Comparison of ENCODE assay signal across 11 cellular contexts in genomic region chr3:177335728-177336127, GRCh38.
A peak's percentile ranks its signal among the peaks of the same experiment; 100 is the strongest.
DNase-seq lines count a peak whose midpoint lies in the region; TF ChIP-seq lines count a peak whose summit lies in the region.
"Had no signal": no experiment of that assay in that cellular context is flagged by ENCODE, and none has a peak within 500 bp of the region (broad histone marks: within the 10 kb centered on the region; RNA-seq: fewer than 3 reads in every experiment).

No MANE protein-coding gene starts in this region.

- H3K4me3 ChIP-seq in NB4 (ENCODE audit: low read depth, low read length) = no peak overlapping the region
- no peak overlapping the region for H3K4me3 ChIP-seq in cardiac fibroblast (replicated peaks in 1 of 2; ENCODE audit: low read depth in 2 of 2, low read length in 2 of 2)
- H3K4me3 ChIP-seq: SJCRH30 had no signal

- H3K4me1 Mint-ChIP-seq in CD14-positive monocyte (peaks cover 82% of the 10 kb centered on the region), nephron (peaks cover 71% of the 10 kb centered on the region)

- DNase-seq in CD14-positive monocyte (ENCODE audit: low spot score) (no peak), NB4 (ENCODE audit: low read depth) (peak; percentile 79), cardiac fibroblast (ENCODE audit: low read depth in 2 of 2) (peak; percentile 38 to 56), T-helper 1 cell (no peak), hippocampal formation (lab: John Stamatoyannopoulos, UW) (no peak), NCI-H345 (lab: John Stamatoyannopoulos, UW) (no peak)
- no peak for DNase-seq in stimulated activated naive CD4-positive, alpha-beta T cell treated with Interleukin-2 at 50 U/mL for 16 hours (lab: John Stamatoyannopoulos, UW)
- DNase-seq: stimulated activated CD4-positive, alpha-beta T cell treated with anti-CD3 and anti-CD28 coated beads, Interleukin-15, amount 100 ng/mL, for 24 hours had no signal

- H3K27me3 Mint-ChIP-seq in CD14-positive monocyte (ENCODE audit: low read depth in 3 of 3) = no peaks in the 10 kb centered on the region
- no peaks in the 10 kb centered on the region for H3K27me3 Mint-ChIP-seq in nephron (ENCODE audit: low read depth)
- H3K27me3 Mint-ChIP-seq: memory B cell had no signal

- H3K27ac Mint-ChIP-seq in CD14-positive monocyte (peak overlapping the region in 5 of 7 donors; percentile 5 to 79 (median 64)), nephron (peak overlapping the region; percentile 16 to 42 (median 21))
- H3K27ac Mint-ChIP-seq: memory B cell had no signal

- TF ChIP-seq CTCF in CD14-positive monocyte (IDR thresholded peaks at IDR 0.05) = no peak
- TF ChIP-seq CTCF in NB4 (IDR thresholded peaks at IDR 0.05; ENCODE audit: low read depth, low read length) = no peak
- no peak for TF ChIP-seq CTCF in cardiac fibroblast (IDR thresholded peaks at IDR 0.05; ENCODE audit: low read depth, low read length)
- TF ChIP-seq CTCF in nephron (IDR thresholded peaks at IDR 0.05; ENCODE audit: unreplicated experiment in 3 of 3) = no peak

- H3K4me3 Mint-ChIP-seq in CD14-positive monocyte (peak overlapping the region in 1 of 2 donors; percentile 24), nephron (no peak overlapping the region)
- H3K4me3 Mint-ChIP-seq: memory B cell had no signal

- H3K36me3 Mint-ChIP-seq in CD14-positive monocyte (peaks cover 0 to 4% of the 10 kb centered on the region in 2 donors), nephron (ENCODE audit: low read depth) (no peaks in the 10 kb centered on the region)
- H3K36me3 Mint-ChIP-seq: memory B cell had no signal

- TF ChIP-seq POLR2A in NB4 (IDR thresholded peaks at IDR 0.05; ENCODE audit: extremely low read depth, insufficient read length) = no peak

- H3K9me3 Mint-ChIP-seq in CD14-positive monocyte (peaks cover 0 to 3% (median 0%) of the 10 kb centered on the region in 7 donors), nephron (no peaks in the 10 kb centered on the region)
- H3K9me3 Mint-ChIP-seq: memory B cell had no signal

- intact Hi-C loops in CD14-positive monocyte (cut with micrococcal nuclease) = no loop called here

Comparison
In these comparisons a context has a peak if more than half of its experiments do, and no peak if none do; other contexts are left out.
1. DNase-seq: peak in NB4 (single experiment) and cardiac fibroblast (2 of 2); none in CD14-positive monocyte (single experiment), stimulated activated naive CD4-positive, alpha-beta T cell treated with Interleukin-2 at 50 U/mL for 16 hours (single experiment), T-helper 1 cell (0 of 5), hippocampal formation (0 of 2) and NCI-H345 (single experiment).